ENCODE assay signal across 9 cellular contexts in genomic region chr12:67433393-67434175, GRCh38.
A peak's percentile ranks its signal among the peaks of the same experiment; 100 is the strongest.
DNase-seq lines count a peak whose midpoint lies in the region; ATAC-seq, FAIRE-seq and TF ChIP-seq lines count a peak whose summit lies in the region.
"Had no signal": no experiment of that assay in that cellular context is flagged by ENCODE, and none has a peak within 500 bp of the region (broad histone marks: within the 10 kb centered on the region; RNA-seq: fewer than 3 reads in every experiment).

No MANE protein-coding gene starts in this region.

- H3K27ac ChIP-seq in foreskin keratinocyte (peak overlapping the region; percentile 55), uterus (peak overlapping the region in 1 of 2 donors; percentile 35)

- peak; percentile 82 for FAIRE-seq in GM12891 (lab: Jason Lieb, UNC)

- H3K36me3 ChIP-seq in uterus = no peaks in the 10 kb centered on the region

- H3K4me3 ChIP-seq in uterus = no peak overlapping the region

- TF ChIP-seq CTCF in foreskin keratinocyte (conservative IDR thresholded peaks at IDR 0.05) (no peak), uterus (IDR thresholded peaks at IDR 0.05) (no peak)

- H3K27me3 ChIP-seq in foreskin keratinocyte (no peaks in the 10 kb centered on the region), uterus (no peaks in the 10 kb centered on the region)

- H3K4me1 ChIP-seq in foreskin keratinocyte = peaks cover 3% of the 10 kb centered on the region
- H3K4me1 ChIP-seq in uterus = peaks cover 0 to 8% of the 10 kb centered on the region in 2 donors

- DNase-seq in GM12891 (ENCODE audit: insufficient read length, low spot score) (no peak), foreskin keratinocyte (no peak), uterus (no peak), cerebellum (ENCODE audit: low spot score) (no peak), pons (ENCODE audit: low spot score) (no peak)
- DNase-seq: NCI-H748 treated with DMSO at 0.1 percent for 48 hours had no signal

- no peaks in the 10 kb centered on the region for H3K9me3 ChIP-seq in uterus

- ATAC-seq in GM21576 (IDR thresholded peaks at IDR 0.05; ENCODE audit: unreplicated experiment) (peak; percentile 91), HG03571 (IDR thresholded peaks at IDR 0.05; ENCODE audit: unreplicated experiment) (peak; percentile 89), foreskin keratinocyte (peak; percentile 42), HG02970 (IDR thresholded peaks at IDR 0.05; ENCODE audit: low FRiP score, unreplicated experiment) (no peak)

- intact Hi-C loops in uterus (cut with DNase I; ENCODE audit: low total_unique reads) = no loop called here

- TF ChIP-seq POLR2A in GM12891 (IDR thresholded peaks at IDR 0.05; ENCODE audit: low read depth, low read length) = no peak
- TF ChIP-seq POLR2A in uterus (IDR thresholded peaks at IDR 0.05) = no peak

TF ChIP-seq in GM12891, 5 proteins besides CTCF, POLR2A, EP300 and RAD21:
- TF ChIP-seq SPI1 (IDR thresholded peaks at IDR 0.05; ENCODE audit: low read depth, low read length) (peak; percentile 59), POU2F2 (IDR thresholded peaks at IDR 0.05; ENCODE audit: low read depth, low read length) (no peak), POLR2AphosphoS5 (IDR thresholded peaks at IDR 0.05; ENCODE audit: low read depth, low read length) (no peak), TAF1 (IDR thresholded peaks at IDR 0.05; ENCODE audit: low read depth, low read length) (no peak), PAX5 (IDR thresholded peaks at IDR 0.05; ENCODE audit: insufficient read depth, low read length, severe bottlenecking) (no peak)
